8 cellular contexts compared by ENCODE assay signal in the genomic region with DNA sequence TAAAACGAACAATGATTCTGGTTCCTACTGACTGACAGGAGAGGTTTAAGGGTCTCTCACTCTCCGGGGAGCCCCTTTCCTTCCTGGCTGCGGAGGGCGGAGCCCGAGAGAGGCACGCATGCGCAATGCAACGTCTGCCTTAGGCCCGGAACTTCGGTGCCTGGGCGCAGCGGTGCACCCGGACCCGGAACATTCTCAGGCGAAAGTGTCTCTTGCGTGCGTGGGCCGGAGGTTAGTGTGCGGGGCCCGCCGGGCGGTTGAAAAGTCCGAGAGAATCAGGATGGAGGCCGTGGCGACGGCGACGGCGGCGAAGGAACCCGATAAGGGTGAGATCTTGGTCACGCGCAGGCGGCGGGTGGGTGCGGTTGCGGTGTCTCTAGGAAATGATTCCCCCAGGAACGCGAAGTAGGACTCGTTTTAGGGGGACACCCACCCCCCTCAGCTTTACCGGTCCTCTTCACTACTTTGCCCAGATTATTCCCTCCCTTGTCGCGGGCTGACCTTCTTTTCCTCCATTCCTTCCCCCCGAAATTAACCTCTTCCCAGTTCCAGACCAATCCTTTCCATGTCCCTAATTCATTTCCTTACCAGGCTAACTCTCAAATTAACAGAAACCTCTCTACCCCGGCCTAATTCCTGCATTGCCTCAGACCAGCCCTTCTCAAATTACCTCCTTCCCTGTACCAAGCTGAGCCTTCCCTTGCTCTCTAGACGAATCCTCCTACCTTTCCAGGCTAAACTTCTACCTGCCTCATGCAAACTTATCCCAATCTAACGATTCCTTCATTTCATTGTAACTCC. TPM values are rescaled to one million over a fixed set of nuclear protein-coding genes. Genes with fewer than 3 reads are reported as not detected.
DNase-seq lines count a peak whose midpoint lies in the region; ATAC-seq, FAIRE-seq and TF ChIP-seq lines count a peak whose summit lies in the region.

A gene (plus strand): TSS at position 142 of the 801 bp plus-strand sequence. CDS start 139 bp downstream, at position 281.

- CTCF ChIA-PET in H1 (lab: Charles Lee; ENCODE audit: partially characterized antibody), result interaction anchor here (2.1 to 2.5 kb wide), 2 partner anchors 11 to 12 kb away, joined by 9 to 15 read pairs; no protein-coding TSS in a partner anchor

- no peak within 1 kb of the TSS for H3K23ac ChIP-seq in H1 (ENCODE audit: insufficient read length)
- H3K23ac ChIP-seq in mesendoderm (ENCODE audit: low read length), result peak within 1 kb of the TSS; percentile 1

- peaks cover 0 to 5% of the 10 kb centered on the region in 2 experiments for H4K20me1 ChIP-seq in H1 (replicated peaks in 1 of 2; ENCODE audit: control insufficient read depth in 1 of 2, insufficient read depth in 2 of 2, low read length in 2 of 2)

- WGBS in H1 (ENCODE audit: extremely low coverage in 1 of 2, insufficient coverage in 1 of 2, insufficient read length in 1 of 2, insufficient replicate concordance in 2 of 2, low coverage in 1 of 2, low lambda C conversion rate in 2 of 2, missing lambda C conversion rate in 1 of 2), 2 experiments, result 2% methylated on average over 47 of the region's 47 CpGs; no CpG with 5 or more reads in 1 of the 2 experiments
- WGBS in mesendoderm (ENCODE audit: extremely low coverage, insufficient coverage, low lambda C conversion rate), result no CpG with 5 or more reads among the region's 47 CpGs

- H3K18ac ChIP-seq in H1 (ENCODE audit: extremely low read depth, low read length), result peak within 1 kb of the TSS; percentile 78
- H3K18ac ChIP-seq in mesendoderm (ENCODE audit: low read length), result peak within 1 kb of the TSS; percentile 86

- H2BK12ac ChIP-seq in H1 (ENCODE audit: low read depth, low read length), result no peak within 1 kb of the TSS

- peaks cover 0 to 8% of the 10 kb centered on the region in 2 experiments; a peak in 2 of 4 replicates for H3K79me2 ChIP-seq in H1 (ENCODE audit: control insufficient read depth in 1 of 2, insufficient read depth in 2 of 2, low read length in 2 of 2)
- H3K79me2 ChIP-seq in mesendoderm (ENCODE audit: control insufficient read depth, insufficient read depth, low read length), result peaks cover 10% of the 10 kb centered on the region

- peaks cover 7% of the 10 kb centered on the region; the same call in 1 of the 2 replicates for H3K79me1 ChIP-seq in H1 (ENCODE audit: low read depth, low read length)
- peaks cover 17% of the 10 kb centered on the region for H3K79me1 ChIP-seq in mesendoderm (ENCODE audit: low read length)

- peak within 1 kb of the TSS; percentile 80 for H3K56ac ChIP-seq in H1 (replicated peaks; ENCODE audit: insufficient read length, low read depth, low read length)
- peak within 1 kb of the TSS; percentile 89 for H3K56ac ChIP-seq in mesendoderm (ENCODE audit: low read length)

- no peak within 1 kb of the TSS for H2BK15ac ChIP-seq in H1 (ENCODE audit: low read length)
- H2BK15ac ChIP-seq in mesendoderm (replicated peaks; ENCODE audit: low read depth), result no peak within 1 kb of the TSS

- H3K4ac ChIP-seq in H1 (replicated peaks; ENCODE audit: insufficient read length, low read depth, low read length) (no peak within 1 kb of the TSS), mesendoderm (ENCODE audit: low read depth, low read length) (peak within 1 kb of the TSS; percentile 58)

- H3K4me2 ChIP-seq in H1 (ENCODE audit: insufficient read depth in 1 of 2, low read depth in 2 of 2, low read length in 2 of 2) (peak within 1 kb of the TSS; percentile 80 to 83), mesendoderm (ENCODE audit: low read length) (peak within 1 kb of the TSS; percentile 82)

- ATAC-seq in CD4-positive, CD25-positive, alpha-beta regulatory T cell (ENCODE audit: low read depth in 2 of 2), result peak; percentile 67 to 70
- ATAC-seq in GM19438 (IDR thresholded peaks at IDR 0.05; ENCODE audit: low read depth, unreplicated experiment), result peak; percentile 73

- peaks cover 4% of the 10 kb centered on the region for H3K27me3 Mint-ChIP-seq in CD4-positive, CD25-positive, alpha-beta regulatory T cell

- H3K4me3 Mint-ChIP-seq in CD4-positive, CD25-positive, alpha-beta regulatory T cell, result peak within 1 kb of the TSS; percentile 97 to 98 (median 98)

- no peak within 1 kb of the TSS for H3K14ac ChIP-seq in H1 (ENCODE audit: insufficient read length)

- no peak within 1 kb of the TSS for H2BK20ac ChIP-seq in H1 (ENCODE audit: low read length)

- peak; percentile 81 to 93 for TF ChIP-seq POLR2A in H1 (IDR thresholded peaks at IDR 0.05; ENCODE audit: control extremely low read depth in 1 of 2, low read depth in 2 of 2, low read length in 2 of 2)

- H3K4me3 ChIP-seq in CD4-positive, CD25-positive, alpha-beta regulatory T cell (ENCODE audit: low read depth, low read length), result peak within 1 kb of the TSS; percentile 98
- H3K4me3 ChIP-seq in H1 (ENCODE audit: extremely low read depth in 1 of 4, insufficient read depth in 2 of 4, low read depth in 3 of 4, low read length in 4 of 4) (peak within 1 kb of the TSS; percentile 62 to 91 (median 77)), mesendoderm (ENCODE audit: low read length) (peak within 1 kb of the TSS; percentile 86)

- no peak for FAIRE-seq in H1 (lab: Jason Lieb, UNC)

- peak within 1 kb of the TSS; percentile 81 for H4K5ac ChIP-seq in H1 (ENCODE audit: insufficient read length, low read depth, low read length)
- peak within 1 kb of the TSS; percentile 36 for H4K5ac ChIP-seq in mesendoderm (ENCODE audit: low read length)

- H4K8ac ChIP-seq in H1 (ENCODE audit: extremely low read depth, insufficient read depth, low read length) (peak within 1 kb of the TSS; percentile 99; the same call in 1 of the 2 replicates), mesendoderm (ENCODE audit: low read depth, low read length) (no peak within 1 kb of the TSS)

- H3K36me3 ChIP-seq in CD4-positive, CD25-positive, alpha-beta regulatory T cell (ENCODE audit: control insufficient read depth, insufficient read depth, low read length), result peaks cover 28% of the 10 kb centered on the region
- peaks cover 13 to 24% (median 17%) of the 10 kb centered on the region in 4 experiments; a peak in 7 of 8 replicates for H3K36me3 ChIP-seq in H1 (ENCODE audit: control insufficient read depth in 2 of 4, insufficient read depth in 4 of 4, low read length in 3 of 4)
- H3K36me3 ChIP-seq in mesendoderm (ENCODE audit: control insufficient read depth, insufficient read depth, low read length), result peaks cover 12% of the 10 kb centered on the region

- H3K9ac ChIP-seq in H1 (replicated peaks in 1 of 4; ENCODE audit: extremely low read depth in 1 of 4, low read depth in 3 of 4, low read length in 3 of 4) (peak within 1 kb of the TSS; percentile 81 to 94 (median 88)), mesendoderm (ENCODE audit: low read length) (peak within 1 kb of the TSS; percentile 80)

- peaks cover 7% of the 10 kb centered on the region for H3K23me2 ChIP-seq in H1 (ENCODE audit: low read depth, low read length)

- no peak within 1 kb of the TSS for H2BK120ac ChIP-seq in H1 (replicated peaks; ENCODE audit: low read depth, low read length)
- H2BK120ac ChIP-seq in mesendoderm (ENCODE audit: low read depth, low read length), result no peak within 1 kb of the TSS

- peaks cover 21% of the 10 kb centered on the region for H3K36me3 Mint-ChIP-seq in CD4-positive, CD25-positive, alpha-beta regulatory T cell

- no peak for TF ChIP-seq CTCF in H1 (IDR thresholded peaks at IDR 0.05; ENCODE audit: control extremely low read depth in 1 of 3, insufficient read depth in 1 of 3, low read depth in 1 of 3, low read length in 3 of 3)

- H3K4me1 Mint-ChIP-seq in CD4-positive, CD25-positive, alpha-beta regulatory T cell, result peaks cover 11 to 82% (median 56%) of the 10 kb centered on the region in 4 donors

- DNase-seq in CD4-positive, CD25-positive, alpha-beta regulatory T cell, result peak; percentile 84 to 93 (median 90)
- DNase-seq in HS-5 (ENCODE audit: low read depth), result peak; percentile 73
- peak; percentile 78 for DNase-seq in NOMO-1 treated with DMSO at 0.1 percent for 48 hours (lab: John Stamatoyannopoulos, UW; ENCODE audit: unreplicated experiment)
- DNase-seq in activated CD8-positive, alpha-beta memory T cell treated with anti-CD3 and anti-CD28 coated beads for 48 hours (ENCODE audit: low read depth in 2 of 3, low spot score in 2 of 3), result peak; percentile 78 to 87 (median 83)
- DNase-seq in H1 (ENCODE audit: low read depth in 1 of 2, low spot score in 2 of 2), result peak; percentile 66 to 95
- peak; percentile 91 for DNase-seq in mesendoderm
- peak; percentile 70 for DNase-seq in stimulated activated CD8-positive, alpha-beta memory T cell treated with anti-CD3 and anti-CD28 coated beads, Interleukin-15, amount 100 ng/mL, for 24 hours (ENCODE audit: low read depth)

- H2AFZ ChIP-seq in H1 (ENCODE audit: low read length), result peak within 1 kb of the TSS; percentile 68

- POLR2A ChIA-PET in H1 (lab: Charles Lee; ENCODE audit: partially characterized antibody), result interaction anchor here (0.6 to 22.6 kb wide), 15 partner anchors 12 to 1054 kb away, joined by 3 to 579 read pairs (median 3); a partner anchor contains a TSS

- no peaks in the 10 kb centered on the region for H3K9me3 ChIP-seq in CD4-positive, CD25-positive, alpha-beta regulatory T cell (ENCODE audit: control insufficient read depth in 2 of 2, low read length in 2 of 2)
- no peaks in the 10 kb centered on the region for H3K9me3 ChIP-seq in H1 (ENCODE audit: insufficient read depth in 2 of 2, low read depth in 1 of 2, low read length in 1 of 2)

- no peak for TF ChIP-seq EP300 in H1 (IDR thresholded peaks at IDR 0.05; ENCODE audit: borderline replicate concordance in 1 of 2, low read depth in 2 of 2, low read length in 2 of 2)

- H2AK5ac ChIP-seq in H1 (ENCODE audit: low read depth, low read length) (no peak within 1 kb of the TSS), mesendoderm (ENCODE audit: low read length) (peak within 1 kb of the TSS; percentile 43)

- H3K9me3 Mint-ChIP-seq in CD4-positive, CD25-positive, alpha-beta regulatory T cell, result peaks cover 0 to 2% (median 0%) of the 10 kb centered on the region in 7 donors

- H3K4me1 ChIP-seq in CD4-positive, CD25-positive, alpha-beta regulatory T cell (ENCODE audit: control insufficient read depth, insufficient read depth, low read length, poor library complexity, severe bottlenecking), result peaks cover 67% of the 10 kb centered on the region
- H3K4me1 ChIP-seq in H1 (replicated peaks in 1 of 4; ENCODE audit: control insufficient read depth in 3 of 4, insufficient read depth in 4 of 4, low read length in 3 of 4) (peaks cover 0 to 10% (median under 1%) of the 10 kb centered on the region in 4 experiments; a peak in 3 of 7 replicates), mesendoderm (ENCODE audit: control insufficient read depth, low read depth, low read length) (no peaks in the 10 kb centered on the region)

- H3K27ac ChIP-seq in CD4-positive, CD25-positive, alpha-beta regulatory T cell (ENCODE audit: insufficient read depth, low read length, poor library complexity, severe bottlenecking), result peak within 1 kb of the TSS; percentile 97
- H3K27ac ChIP-seq in H1 (ENCODE audit: low read depth, low read length) (peak within 1 kb of the TSS; percentile 92), mesendoderm (ENCODE audit: low read depth, low read length) (peak within 1 kb of the TSS; percentile 83)

- peak within 1 kb of the TSS; percentile 98 to 100 (median 100) for H3K27ac Mint-ChIP-seq in CD4-positive, CD25-positive, alpha-beta regulatory T cell

- H3K27me3 ChIP-seq in CD4-positive, CD25-positive, alpha-beta regulatory T cell (ENCODE audit: control insufficient read depth, insufficient read depth, low read length), result no peaks in the 10 kb centered on the region
- H3K27me3 ChIP-seq in H1 (replicated peaks in 1 of 4; ENCODE audit: control insufficient read depth in 3 of 4, extremely low read depth in 1 of 4, insufficient read depth in 3 of 4, low read length in 3 of 4) (no peaks in the 10 kb centered on the region), mesendoderm (ENCODE audit: insufficient read depth, low read length, poor library complexity) (no peaks in the 10 kb centered on the region)

- no peak within 1 kb of the TSS for H4K91ac ChIP-seq in H1 (replicated peaks; ENCODE audit: insufficient read length, low read length)

- TF ChIP-seq RAD21 in H1 (IDR thresholded peaks at IDR 0.05 in 1 of 2, conservative IDR thresholded peaks at IDR 0.05 in 1 of 2; ENCODE audit: low read depth in 2 of 2, low read length in 2 of 2), result no peak

- H2BK5ac ChIP-seq in H1 (ENCODE audit: low read depth, low read length) (peak within 1 kb of the TSS; percentile 71), mesendoderm (ENCODE audit: low read length) (peak within 1 kb of the TSS; percentile 81)

RNA-seq across cellular contexts. Expression of the gene that starts here (rescaled TPM):
- 43.7 TPM for total RNA-seq in CD4-positive, CD25-positive, alpha-beta regulatory T cell
- 10 to 100 TPM; 17.7 to 21.8 (median 19.6) TPM for polyA plus RNA-seq in CD4-positive, CD25-positive, alpha-beta regulatory T cell
- total RNA-seq in H1 (2021; fragmentation: NEBNext Ultra II Directional; extraction: Animal tissue kit (Norgen Biotek cat#: 25700)), result 21.1 and 27.1 TPM in 2 replicates
- 19.8 and 32.6 TPM in 2 replicates for polyA plus RNA-seq in H1 (2011; rRNA removed)
- 16.9 TPM for polyA plus RNA-seq in H1 (2011; cell fraction: cytosol; rRNA removed)
- 18.7 TPM for polyA plus RNA-seq in H1 (2011; cell fraction: nucleus; rRNA removed)
- polyA plus RNA-seq in H1 (2012, experiment 1 of 2), result 19.2 to 29.9 TPM (median 24.7 TPM) in 4 replicates
- 20.4 TPM for polyA plus RNA-seq in H1 (2012, experiment 2 of 2)
- 15.6 TPM for polyA plus RNA-seq in H1 (2013, experiment 1 of 2)
- 15.6 TPM for polyA plus RNA-seq in H1 (2013, experiment 2 of 2)
- polyA minus RNA-seq in H1 (2011; rRNA and poly(A)+ RNA removed), result 9.2 and 13.4 TPM in 2 replicates
- polyA minus RNA-seq in H1 (2011; cell fraction: cytosol; rRNA and poly(A)+ RNA removed), result 11.4 TPM
- polyA minus RNA-seq in H1 (2011; cell fraction: nucleus; rRNA and poly(A)+ RNA removed), result 13.0 TPM
- 33.2 TPM for polyA plus RNA-seq in mesendoderm (2013, experiment 1 of 2)
- 32.2 TPM for polyA plus RNA-seq in mesendoderm (2013, experiment 2 of 2)

Comparison
In these comparisons a context has a peak if more than half of its experiments do, and no peak if none do; other contexts are left out.
1. Peak in every context shown above with its lines: DNase-seq, ATAC-seq, H3K4me3 ChIP-seq and H3K27ac ChIP-seq.